Comparison of ENCODE assay signal across 19 cellular contexts in genomic region chr10:1434912-1435692, GRCh38.
DNase-seq lines count a peak whose midpoint lies in the region; ATAC-seq and TF ChIP-seq lines count a peak whose summit lies in the region.
"Had no signal": no experiment of that assay in that cellular context is flagged by ENCODE, and none has a peak within 500 bp of the region (broad histone marks: within the 10 kb centered on the region; RNA-seq: fewer than 3 reads in every experiment).

No MANE protein-coding gene starts in this region.

- no peak overlapping the region for H3K9ac ChIP-seq in endodermal cell (ENCODE audit: extremely low read depth, low read length, poor library complexity, severe bottlenecking)

- peaks cover 14% of the 10 kb centered on the region for H3K27me3 Mint-ChIP-seq in stimulated activated naive CD8-positive, alpha-beta T cell treated with anti-CD3 and anti-CD28 coated beads, Interleukin-15, amount 100 ng/mL, for 72 hours
- no peaks in the 10 kb centered on the region for H3K27me3 Mint-ChIP-seq in endodermal cell (ENCODE audit: insufficient read depth)
- H3K27me3 Mint-ChIP-seq: memory B cell had no signal

- no peaks in the 10 kb centered on the region for H3K4me1 ChIP-seq in endodermal cell (ENCODE audit: control insufficient read depth, insufficient read depth, low read length)
- H3K4me1 ChIP-seq: HAP-1, thyroid gland had no signal

- in situ Hi-C loops in ACHN (cut with HindIII; ENCODE audit: low pct_ligation_motif_present, low pct_unique_long_range_greater_than_20kb, low sequenced_read_pairs) = no loop called here

- H3K9me3 Mint-ChIP-seq in stimulated activated naive CD8-positive, alpha-beta T cell treated with anti-CD3 and anti-CD28 coated beads, Interleukin-15, amount 100 ng/mL, for 72 hours = peaks cover 12 to 19% of the 10 kb centered on the region in 2 donors
- peaks cover 15% of the 10 kb centered on the region for H3K9me3 Mint-ChIP-seq in endodermal cell

- whole genome bisulfite sequencing in endodermal cell (ENCODE audit: insufficient coverage in 1 of 2, insufficient read length in 1 of 2), 2 experiments = 82 to 87% methylated on average over 14 to 22 of the region's 22 CpGs

- DNase-seq in stimulated activated naive CD8-positive, alpha-beta T cell treated with anti-CD3 and anti-CD28 coated beads, Interleukin-15, amount 100 ng/mL, for 72 hours = no peak
- no peak for DNase-seq in stimulated activated naive CD8-positive, alpha-beta T cell treated with anti-CD3 and anti-CD28 coated beads, Interleukin-15, Interleukin-2, amounts not matched to agents 100 U/mL and 50 U/mL, for 24 hours
- DNase-seq in NCI-H2171 treated with DMSO at 0.1 percent for 48 hours (lab: John Stamatoyannopoulos, UW) = peak; percentile 49
- peak; percentile 77 for DNase-seq in endodermal cell
- DNase-seq in activated gamma-delta T cell treated with Interleukin-2 at 50 U/mL for 16 hours = no peak
- DNase-seq in inferior parietal cortex (ENCODE audit: extremely low spot score) = no peak
- DNase-seq in ACHN = no peak
- DNase-seq: activated CD4-positive, alpha-beta T cell treated with anti-CD3 and anti-CD28 coated beads for 48 hours; cerebellar nuclear complex; kidney glomerular epithelial cell; naive thymus-derived CD4-positive, alpha-beta T cell; OCI-M1; Right ventricle myocardium superior; stimulated activated naive B cell treated with anti-CD40 and anti-IgM and Interleukin-4, amounts not matched to agents 10 μg/mL and 1 μg/mL and 100 μg/mL, for 72 hours; thyroid gland had no signal

- no peak overlapping the region for H3K4me3 Mint-ChIP-seq in stimulated activated naive CD8-positive, alpha-beta T cell treated with anti-CD3 and anti-CD28 coated beads, Interleukin-15, amount 100 ng/mL, for 72 hours
- no peak overlapping the region for H3K4me3 Mint-ChIP-seq in endodermal cell
- H3K4me3 Mint-ChIP-seq: activated naive CD8-positive, alpha-beta T cell; memory B cell; naive thymus-derived CD4-positive, alpha-beta T cell; stimulated activated naive B cell treated with anti-CD40 and anti-IgM and Interleukin-4, amounts not matched to agents 10 μg/mL and 1 μg/mL and 100 μg/mL, for 72 hours had no signal

- H3K27me3 ChIP-seq in endodermal cell (ENCODE audit: control insufficient read depth, insufficient read depth, low read length, poor library complexity, severe bottlenecking) = no peaks in the 10 kb centered on the region
- H3K27me3 ChIP-seq: thyroid gland had no signal

- no peak overlapping the region for H3K27ac ChIP-seq in endodermal cell (ENCODE audit: low read depth, low read length)
- H3K27ac ChIP-seq: thyroid gland had no signal

- no peak overlapping the region for H3K27ac Mint-ChIP-seq in stimulated activated naive CD8-positive, alpha-beta T cell treated with anti-CD3 and anti-CD28 coated beads, Interleukin-15, amount 100 ng/mL, for 72 hours
- H3K27ac Mint-ChIP-seq in endodermal cell = no peak overlapping the region
- H3K27ac Mint-ChIP-seq: activated naive CD8-positive, alpha-beta T cell; memory B cell; naive thymus-derived CD4-positive, alpha-beta T cell; stimulated activated naive B cell treated with anti-CD40 and anti-IgM and Interleukin-4, amounts not matched to agents 10 μg/mL and 1 μg/mL and 100 μg/mL, for 72 hours had no signal

- no peak overlapping the region for H3K4me3 ChIP-seq in endodermal cell (ENCODE audit: low read length)
- H3K4me3 ChIP-seq: HAP-1, thyroid gland had no signal

- no peaks in the 10 kb centered on the region for H3K4me1 Mint-ChIP-seq in stimulated activated naive CD8-positive, alpha-beta T cell treated with anti-CD3 and anti-CD28 coated beads, Interleukin-15, amount 100 ng/mL, for 72 hours
- H3K4me1 Mint-ChIP-seq in endodermal cell = peaks cover 24% of the 10 kb centered on the region
- H3K4me1 Mint-ChIP-seq: memory B cell; naive thymus-derived CD4-positive, alpha-beta T cell had no signal

- peaks cover 8% of the 10 kb centered on the region for H3K9me3 ChIP-seq in endodermal cell (ENCODE audit: control insufficient read depth, low read length)
- H3K9me3 ChIP-seq: HAP-1, thyroid gland had no signal

- TF ChIP-seq CTCF in endodermal cell (conservative IDR thresholded peaks at IDR 0.05) = peak; percentile 34

- no peaks in the 10 kb centered on the region for H3K36me3 ChIP-seq in endodermal cell (ENCODE audit: control insufficient read depth, insufficient read depth, low read length)
- H3K36me3 ChIP-seq: HAP-1, thyroid gland had no signal

- ATAC-seq in stimulated activated naive CD8-positive, alpha-beta T cell treated with anti-CD3 and anti-CD28 coated beads, Interleukin-15, amount 100 ng/mL, for 72 hours = peak; percentile 35
- no peak for ATAC-seq in stimulated activated naive CD8-positive, alpha-beta T cell treated with anti-CD3 and anti-CD28 coated beads, Interleukin-15, Interleukin-2, amounts not matched to agents 100 U/mL and 50 U/mL, for 24 hours
- ATAC-seq in activated CD4-positive, CD25-positive, alpha-beta regulatory T cell treated with anti-CD3 and anti-CD28 coated beads, Interleukin-2, amount 50 U/mL, for 24 hours = no peak
- ATAC-seq: naive thymus-derived CD4-positive, alpha-beta T cell; stimulated activated naive B cell treated with anti-CD40 and anti-IgM and Interleukin-4, amounts not matched to agents 10 μg/mL and 1 μg/mL and 100 μg/mL, for 72 hours had no signal

- no peaks in the 10 kb centered on the region for H3K36me3 Mint-ChIP-seq in endodermal cell (ENCODE audit: low read depth)
- H3K36me3 Mint-ChIP-seq: activated naive CD8-positive, alpha-beta T cell; memory B cell had no signal

Comparison
In these comparisons a context has a peak if more than half of its experiments do, and no peak if none do; other contexts are left out.
1. DNase-seq: peak in NCI-H2171 treated with DMSO at 0.1 percent for 48 hours (single experiment) and endodermal cell (single experiment); none in stimulated activated naive CD8-positive, alpha-beta T cell treated with anti-CD3 and anti-CD28 coated beads, Interleukin-15, amount 100 ng/mL, for 72 hours (0 of 2), stimulated activated naive CD8-positive, alpha-beta T cell treated with anti-CD3 and anti-CD28 coated beads, Interleukin-15, Interleukin-2, amounts not matched to agents 100 U/mL and 50 U/mL, for 24 hours (single experiment), activated gamma-delta T cell treated with Interleukin-2 at 50 U/mL for 16 hours (single experiment), inferior parietal cortex (single experiment) and ACHN (single experiment).